Comparison of ENCODE assay signal across 8 cellular contexts in the genomic region with DNA sequence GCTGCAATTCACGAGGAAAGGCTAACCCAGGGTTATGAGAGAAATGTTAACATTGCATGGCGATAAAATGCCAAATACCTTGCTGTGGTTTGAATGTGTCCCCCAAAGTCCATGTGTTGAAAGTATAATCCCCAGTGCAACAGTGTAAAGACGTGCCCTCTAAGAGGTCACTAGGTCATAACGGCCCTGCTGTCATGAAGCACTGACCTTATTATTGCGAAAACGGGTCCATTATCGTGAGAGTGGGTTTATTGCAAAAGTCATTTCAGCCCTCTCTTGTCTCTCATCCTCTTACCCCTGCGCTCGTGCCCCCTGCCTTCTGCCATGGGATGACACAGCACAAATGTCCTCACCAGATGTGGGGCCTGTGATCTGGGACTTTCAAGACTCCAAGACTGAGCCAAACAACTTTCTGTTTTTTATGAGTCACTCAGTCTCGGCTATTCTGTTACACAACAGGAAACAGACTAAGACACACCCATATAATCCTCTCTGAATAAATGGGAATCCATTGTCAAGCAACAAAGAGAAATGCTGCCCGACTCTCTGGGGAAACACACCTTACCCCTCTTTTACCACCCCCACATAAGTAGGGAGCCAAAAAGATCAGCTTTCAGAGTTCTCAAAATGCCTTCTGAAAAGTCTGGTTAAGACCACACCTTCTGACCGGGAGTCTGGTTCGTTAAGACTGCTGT.
DNase-seq lines count a peak whose midpoint lies in the region; ATAC-seq, FAIRE-seq and TF ChIP-seq lines count a peak whose summit lies in the region.

No MANE protein-coding gene starts in this region.

- CTCF ChIA-PET in mammary epithelial cell (lab: Charles Lee; ENCODE audit: low non-redundant PET) = no interaction called here

- peak; percentile 72 to 85 for ATAC-seq in lower lobe of right lung

- dilution Hi-C loops in mammary epithelial cell (cut with HindIII; ENCODE audit: low sequenced_read_pairs) = no loop called here

- in situ Hi-C loops in mammary epithelial cell (cut with MboI; ENCODE audit: low sequenced_read_pairs in 2 of 2) = loop anchor here in 1 of 2 donors (25.0 kb wide), 1 partner anchor 321 kb away; no protein-coding TSS in a partner anchor

- no peaks in the 10 kb centered on the region for H3K9me3 ChIP-seq in mammary epithelial cell (replicated peaks; ENCODE audit: insufficient read depth, low read length)
- no peaks in the 10 kb centered on the region for H3K9me3 ChIP-seq in lower lobe of right lung
- no peaks in the 10 kb centered on the region for H3K9me3 ChIP-seq in suprapubic skin

- DNase-seq in AG20443 (ENCODE audit: low spot score) (peak; percentile 91), HS-5 (ENCODE audit: low read depth) (peak; percentile 65), T-helper 2 cell (peak in 3 of 5 experiments; percentile 49 to 87 (median 59)), mammary epithelial cell (peak; percentile 96), lower lobe of right lung (peak; percentile 78), suprapubic skin (ENCODE audit: low spot score in 2 of 2) (peak; percentile 88 to 90), SK-N-DZ (ENCODE audit: low spot score) (no peak), GM12892 (ENCODE audit: insufficient read length) (no peak)

- TF ChIP-seq POLR2A in suprapubic skin (IDR thresholded peaks at IDR 0.05) = no peak
- TF ChIP-seq POLR2A in GM12892 (IDR thresholded peaks at IDR 0.05; ENCODE audit: low read depth, low read length) = no peak

- H3K27me3 ChIP-seq in mammary epithelial cell (ENCODE audit: insufficient read depth, low read length) (no peaks in the 10 kb centered on the region), lower lobe of right lung (ENCODE audit: low read depth) (no peaks in the 10 kb centered on the region), suprapubic skin (no peaks in the 10 kb centered on the region)

- FAIRE-seq in GM12892 (lab: Jason Lieb, UNC) = no peak

- H3K4me1 ChIP-seq in mammary epithelial cell (ENCODE audit: insufficient read depth, low read length) = peaks cover 24% of the 10 kb centered on the region
- H3K4me1 ChIP-seq in lower lobe of right lung = peaks cover 36% of the 10 kb centered on the region
- H3K4me1 ChIP-seq in suprapubic skin = peaks cover 17% of the 10 kb centered on the region

- peak overlapping the region; percentile 35 for H3K9ac ChIP-seq in mammary epithelial cell (ENCODE audit: insufficient read depth, low read length)

- H3K4me2 ChIP-seq in mammary epithelial cell (ENCODE audit: insufficient read depth, low read depth, low read length) = peak overlapping the region; percentile 58

- H3K79me2 ChIP-seq in mammary epithelial cell (ENCODE audit: insufficient read depth, low read length) = no peaks in the 10 kb centered on the region

- H2AFZ ChIP-seq in mammary epithelial cell (ENCODE audit: low read depth, low read length) = peak overlapping the region; percentile 87

- TF ChIP-seq CTCF in mammary epithelial cell (conservative IDR thresholded peaks at IDR 0.05 in 1 of 2, IDR thresholded peaks at IDR 0.05 in 1 of 2; ENCODE audit: extremely low read depth in 1 of 2, insufficient read depth in 1 of 2, low read depth in 1 of 2, low read length in 2 of 2) (peak in 1 of 2 donors; percentile 9), lower lobe of right lung (IDR thresholded peaks at IDR 0.05) (no peak), suprapubic skin (IDR thresholded peaks at IDR 0.05) (no peak)

- intact Hi-C loops in mammary epithelial cell (cut with micrococcal nuclease) (no loop called here), lower lobe of right lung (cut with DNase I) (no loop called here)

- H3K27ac ChIP-seq in mammary epithelial cell (ENCODE audit: insufficient read depth, low read depth, low read length) = peak overlapping the region; percentile 95
- H3K27ac ChIP-seq in lower lobe of right lung = peak overlapping the region; percentile 79
- peak overlapping the region; percentile 85 for H3K27ac ChIP-seq in suprapubic skin

- WGBS in mammary epithelial cell (ENCODE audit: low coverage, missing lambda C conversion rate) = 61% methylated on average over 12 of the region's 13 CpGs
- 49% methylated on average over 13 of the region's 13 CpGs for WGBS in suprapubic skin

- TF ChIP-seq EP300 in suprapubic skin (IDR thresholded peaks at IDR 0.05) = no peak

- H3K4me3 ChIP-seq in mammary epithelial cell (replicated peaks in 1 of 3; ENCODE audit: insufficient read depth in 1 of 3, low read depth in 2 of 3, low read length in 3 of 3) (no peak overlapping the region), lower lobe of right lung (no peak overlapping the region), suprapubic skin (peak overlapping the region; percentile 6)

- no peaks in the 10 kb centered on the region for H3K36me3 ChIP-seq in mammary epithelial cell (ENCODE audit: insufficient read depth, low read length)
- H3K36me3 ChIP-seq in lower lobe of right lung = no peaks in the 10 kb centered on the region
- H3K36me3 ChIP-seq in suprapubic skin = no peaks in the 10 kb centered on the region

- BruUV-seq in mammary epithelial cell (replicated peaks; lab: Mats Ljungman, UMichigan) = no TSS peak

- no peaks in the 10 kb centered on the region for H4K20me1 ChIP-seq in mammary epithelial cell (ENCODE audit: insufficient read depth, low read length)

Comparison
In these comparisons a context has a peak if more than half of its experiments do, and no peak if none do; other contexts are left out.
1. DNase-seq: peak in AG20443 (single experiment), HS-5 (single experiment), T-helper 2 cell (3 of 5), mammary epithelial cell (single experiment), lower lobe of right lung (single experiment) and suprapubic skin (2 of 2); none in SK-N-DZ (single experiment) and GM12892 (single experiment).
2. Peak in every context shown above with its lines, with median percentiles within 50 percentile points of each other: H3K27ac ChIP-seq.